ENCODE assay signal across 23 cellular contexts in genomic region chr10:2933519-2933918, GRCh38.
"Had no signal": no experiment of that assay in that cellular context is flagged by ENCODE, and none has a peak within 500 bp of the region (broad histone marks: within the 10 kb centered on the region; RNA-seq: fewer than 3 reads in every experiment).

No MANE protein-coding gene starts in this region.

- ATAC-seq: activated T-cell treated with anti-CD3 and anti-CD28 coated beads, Interleukin-2, amount 50 U/mL, for 4 hours; effector memory CD8-positive, alpha-beta T cell; gastrocnemius medialis; left ventricle myocardium superior; naive thymus-derived CD8-positive, alpha-beta T cell had no signal

- H2AFZ ChIP-seq: neural progenitor cell had no signal

- FAIRE-seq: islet of Langerhans had no signal

- H3K9me3 ChIP-seq: esophagus squamous epithelium, gastrocnemius medialis, upper lobe of left lung had no signal

- H3K27me3 ChIP-seq: neural progenitor cell, upper lobe of left lung had no signal

- H3K4me1 ChIP-seq: esophagus squamous epithelium, gastrocnemius medialis, upper lobe of left lung had no signal

- H3K4me2 ChIP-seq: neural progenitor cell had no signal

- H3K4me3 Mint-ChIP-seq: activated naive CD8-positive, alpha-beta T cell treated with anti-CD3 and anti-CD28 coated beads, Interleukin-2, amount 10 ng/mL, durations not matched to agents 7 days and 5 days; activated T-cell treated with anti-CD3 and anti-CD28 coated beads, Interleukin-2, amount 50 U/mL, for 4 hours; brain; effector memory CD8-positive, alpha-beta T cell; mesothelial cell of epicardium; naive thymus-derived CD8-positive, alpha-beta T cell; neural progenitor cell; T-helper 1 cell treated with Interleukin-12 subunit alpha and Interleukin-12 subunit beta and Interleukin-4 antibody, amounts not matched to agents 30 μg/mL and 1 μg/mL, for 36 hours had no signal

- H3K27ac Mint-ChIP-seq: activated naive CD8-positive, alpha-beta T cell treated with anti-CD3 and anti-CD28 coated beads, Interleukin-2, amount 10 ng/mL, durations not matched to agents 7 days and 5 days; effector memory CD8-positive, alpha-beta T cell; mesothelial cell of epicardium; naive thymus-derived CD8-positive, alpha-beta T cell; progenitor cell of endocrine pancreas; T-helper 1 cell treated with Interleukin-12 subunit alpha and Interleukin-12 subunit beta and Interleukin-4 antibody, amounts not matched to agents 30 μg/mL and 1 μg/mL, for 36 hours had no signal

- H3K9ac ChIP-seq: neural progenitor cell had no signal

- H3K4me3 ChIP-seq: esophagus squamous epithelium, gastrocnemius medialis, neural progenitor cell, upper lobe of left lung had no signal

- H3K4me1 Mint-ChIP-seq: activated naive CD8-positive, alpha-beta T cell treated with anti-CD3 and anti-CD28 coated beads, Interleukin-2, amount 10 ng/mL, durations not matched to agents 7 days and 5 days had no signal

- H3K27ac ChIP-seq: esophagus squamous epithelium, gastrocnemius medialis, neural progenitor cell, upper lobe of left lung had no signal

- H3K36me3 Mint-ChIP-seq: activated naive CD8-positive, alpha-beta T cell treated with anti-CD3 and anti-CD28 coated beads, Interleukin-2, amount 10 ng/mL, durations not matched to agents 7 days and 5 days; brain; mesothelial cell of epicardium; naive thymus-derived CD8-positive, alpha-beta T cell; neural progenitor cell had no signal

- H3K36me3 ChIP-seq: esophagus squamous epithelium, gastrocnemius medialis, neural progenitor cell, upper lobe of left lung had no signal

- DNase-seq: activated CD4-positive, alpha-beta T cell treated with anti-CD3 and anti-CD28 coated beads for 4 hours; activated CD4-positive, alpha-beta T cell treated with anti-CD3 and anti-CD28 coated beads, Interleukin-2, amount 50 U/mL, for 48 hours; activated CD4-positive, CD25-positive, alpha-beta regulatory T cell; activated CD8-positive, alpha-beta memory T cell treated with anti-CD3 and anti-CD28 coated beads, Interleukin-2, amount 50 U/mL, for 48 hours; activated naive CD4-positive, alpha-beta T cell treated with Interleukin-2 at 50 U/mL for 16 hours; activated naive CD8-positive, alpha-beta T cell treated with anti-CD3 and anti-CD28 coated beads, Interleukin-2, amount 10 ng/mL, durations not matched to agents 7 days and 5 days; activated T-cell treated with anti-CD3 and anti-CD28 coated beads, Interleukin-2, amount 50 U/mL, for 4 hours; effector memory CD8-positive, alpha-beta T cell; esophagus squamous epithelium; gastrocnemius medialis; left ventricle myocardium superior; mammary epithelial cell; naive thymus-derived CD8-positive, alpha-beta T cell; stimulated activated CD4-positive, alpha-beta T cell treated with anti-CD3 and anti-CD28 coated beads, Interleukin-4, amount 100 ng/mL, for 24 hours; stimulated activated naive CD4-positive, alpha-beta T cell treated with Interleukin-2 at 50 U/mL for 16 hours; T1000; upper lobe of left lung had no signal

- H3K9me3 Mint-ChIP-seq: activated naive CD8-positive, alpha-beta T cell treated with anti-CD3 and anti-CD28 coated beads, Interleukin-2, amount 10 ng/mL, durations not matched to agents 7 days and 5 days; activated T-cell treated with anti-CD3 and anti-CD28 coated beads, Interleukin-2, amount 50 U/mL, for 4 hours; brain; effector memory CD8-positive, alpha-beta T cell; mesothelial cell of epicardium; naive thymus-derived CD8-positive, alpha-beta T cell; neural progenitor cell; T-helper 1 cell treated with Interleukin-12 subunit alpha and Interleukin-12 subunit beta and Interleukin-4 antibody, amounts not matched to agents 30 μg/mL and 1 μg/mL, for 36 hours had no signal

- H3K27me3 Mint-ChIP-seq: brain had no signal
